In the genomic region with DNA sequence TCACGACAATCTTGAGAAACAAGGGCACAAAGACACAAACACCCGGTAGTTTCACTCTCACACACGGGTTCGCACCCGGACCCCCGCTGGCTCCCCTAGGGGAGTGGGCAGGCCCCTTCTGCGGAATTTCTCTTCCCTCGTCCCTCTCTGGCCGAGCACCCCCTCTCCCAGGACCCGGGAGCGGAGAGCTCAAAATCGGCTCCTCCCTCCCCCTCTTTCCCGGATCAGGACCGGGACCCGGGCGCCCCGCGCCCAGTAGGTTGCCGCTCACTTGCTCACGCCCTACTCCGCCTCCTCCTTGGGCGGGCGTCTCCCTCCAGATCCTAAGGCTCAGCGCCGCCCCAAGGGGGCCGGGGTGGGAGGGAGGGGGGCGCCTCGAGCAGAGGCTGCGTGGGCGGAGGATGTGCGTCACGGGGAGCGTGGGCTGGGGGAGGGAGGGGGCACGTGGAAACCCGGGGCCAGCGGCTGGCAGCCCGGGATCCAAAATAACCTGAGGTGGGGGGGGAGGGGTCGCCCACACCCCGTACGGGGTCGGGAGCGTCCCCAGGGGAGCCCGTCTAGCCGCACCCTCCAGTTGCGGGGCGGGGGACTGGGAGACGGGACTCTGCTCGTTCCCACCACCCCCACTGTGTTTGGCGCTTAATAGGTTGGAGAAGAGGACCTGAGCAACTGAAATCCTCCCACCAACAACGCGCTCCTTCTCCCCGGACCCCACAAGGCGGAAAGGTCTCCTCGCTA, we compare ENCODE assay signal across 8 cellular contexts. TPM values are rescaled to one million over a fixed set of nuclear protein-coding genes. Genes with fewer than 3 reads are reported as not detected.
A peak's percentile ranks its signal among the peaks of the same experiment; 100 is the strongest.
DNase-seq lines count a peak whose midpoint lies in the region; ATAC-seq and TF ChIP-seq lines count a peak whose summit lies in the region.

No MANE protein-coding gene starts in this region.

- no peaks in the 10 kb centered on the region for H3K9me3 Mint-ChIP-seq in activated T-helper 2 cell treated with anti-CD3 and anti-CD28 coated beads, Interferon-gamma antibody, Interleukin-2, Interleukin-4, amounts not matched to agents 10 μg/mL and 5 μg/mL and 100 μg/mL, durations not matched to agents 14 hours and 24 hours and 36 hours
- H3K9me3 Mint-ChIP-seq in stimulated activated naive CD8-positive, alpha-beta T cell treated with anti-CD3 and anti-CD28 coated beads, Interleukin-15, Interleukin-2, amounts not matched to agents 100 ng/mL and 50 ng/mL, for 24 hours, result no peaks in the 10 kb centered on the region

- H4K20me1 ChIP-seq in neural cell (ENCODE audit: insufficient read depth), result no peaks in the 10 kb centered on the region

- H3K27me3 Mint-ChIP-seq in activated T-helper 2 cell treated with anti-CD3 and anti-CD28 coated beads, Interferon-gamma antibody, Interleukin-2, Interleukin-4, amounts not matched to agents 10 μg/mL and 5 μg/mL and 100 μg/mL, durations not matched to agents 14 hours and 24 hours and 36 hours (ENCODE audit: low read depth), result no peaks in the 10 kb centered on the region
- H3K27me3 Mint-ChIP-seq in stimulated activated naive CD8-positive, alpha-beta T cell treated with anti-CD3 and anti-CD28 coated beads, Interleukin-15, Interleukin-2, amounts not matched to agents 100 ng/mL and 50 ng/mL, for 24 hours, result no peaks in the 10 kb centered on the region

- peak overlapping the region; percentile 93 for H3K27ac ChIP-seq in ACC112 (ENCODE audit: low read depth, low read length)
- peak overlapping the region; percentile 90 for H3K27ac ChIP-seq in Panc1 (ENCODE audit: low read length)
- H3K27ac ChIP-seq in neural cell (ENCODE audit: low read length), result peak overlapping the region; percentile 52

- H3K9me3 ChIP-seq in Panc1 (ENCODE audit: control insufficient read depth, insufficient read depth, low read depth, low read length) (no peaks in the 10 kb centered on the region), neural cell (ENCODE audit: low read length) (no peaks in the 10 kb centered on the region)

- in situ Hi-C loops in Panc1 (cut with HindIII; ENCODE audit: low pct_unique_long_range_greater_than_20kb, low sequenced_read_pairs), result no loop called here

- ATAC-seq in GM18907 (IDR thresholded peaks at IDR 0.05; ENCODE audit: unreplicated experiment) (peak; percentile 32), HG03280 (IDR thresholded peaks at IDR 0.05; ENCODE audit: unreplicated experiment) (peak; percentile 35), Panc1 (peak; percentile 74)

- H3K4me3 Mint-ChIP-seq in activated T-helper 2 cell treated with anti-CD3 and anti-CD28 coated beads, Interferon-gamma antibody, Interleukin-2, Interleukin-4, amounts not matched to agents 10 μg/mL and 5 μg/mL and 100 μg/mL, durations not matched to agents 14 hours and 24 hours and 36 hours (ENCODE audit: low read depth), result peak overlapping the region; percentile 94
- peak overlapping the region; percentile 88 for H3K4me3 Mint-ChIP-seq in stimulated activated naive CD8-positive, alpha-beta T cell treated with anti-CD3 and anti-CD28 coated beads, Interleukin-15, Interleukin-2, amounts not matched to agents 100 ng/mL and 50 ng/mL, for 24 hours

- H3K36me3 ChIP-seq in ACC112 (ENCODE audit: insufficient read depth, low read length), result no peaks in the 10 kb centered on the region
- peaks cover 5% of the 10 kb centered on the region; the same call in 1 of the 2 replicates for H3K36me3 ChIP-seq in Panc1 (ENCODE audit: control insufficient read depth, insufficient read depth, low read length)
- no peaks in the 10 kb centered on the region for H3K36me3 ChIP-seq in neural cell (ENCODE audit: insufficient read depth, low read length)

- TF ChIP-seq RAD21 in neural cell (conservative IDR thresholded peaks at IDR 0.05), result no peak

- BruUV-seq in Panc1 (replicated peaks; lab: Mats Ljungman, UMichigan), result no TSS peak

- H2AFZ ChIP-seq in ACC112 (ENCODE audit: low read length, unreplicated experiment) (peak overlapping the region; percentile 84), neural cell (ENCODE audit: low read depth, low read length) (no peak overlapping the region)

- CTCF ChIA-PET in Panc1 (lab: Charles Lee), result interaction anchor here (0.5 to 1.8 kb wide), 3 partner anchors 22 to 441 kb away, joined by 3 to 7 read pairs (median 3); partner anchors contain the start of genes ATP5F1B and STAT6

- intact Hi-C loops in Panc1 (cut with micrococcal nuclease; ENCODE audit: unreplicated experiment), result no loop called here
- intact Hi-C loops in activated T-helper 2 cell treated with anti-CD3 and anti-CD28 coated beads, Interferon-gamma antibody, Interleukin-2, Interleukin-4, amounts not matched to agents 10 μg/mL and 5 μg/mL and 100 μg/mL, durations not matched to agents 14 hours and 24 hours and 36 hours (cut with micrococcal nuclease), result loop anchor here (1.0 to 5.0 kb wide), 6 partner anchors 22 to 450 kb away; partner anchors contain the start of genes DDIT3, MBD6, NACA and SHMT2

- TF ChIP-seq CTCF in Panc1 (IDR thresholded peaks at IDR 0.05) (no peak), fibroblast of the aortic adventitia (IDR thresholded peaks at IDR 0.05; ENCODE audit: insufficient read depth, low read length) (no peak), neural cell (IDR thresholded peaks at IDR 0.05; ENCODE audit: poor library complexity, severe bottlenecking) (peak; percentile 26)

- DNase-seq in Panc1 (ENCODE audit: low read depth, low spot score) (no peak), fibroblast of the aortic adventitia (ENCODE audit: low read depth) (peak; percentile 92)
- DNase-seq in activated T-helper 2 cell treated with anti-CD3 and anti-CD28 coated beads, Interferon-gamma antibody, Interleukin-2, Interleukin-4, amounts not matched to agents 10 μg/mL and 5 μg/mL and 100 μg/mL, durations not matched to agents 14 hours and 24 hours and 36 hours (ENCODE audit: low spot score), result peak; percentile 73

- H3K27ac Mint-ChIP-seq in activated T-helper 2 cell treated with anti-CD3 and anti-CD28 coated beads, Interferon-gamma antibody, Interleukin-2, Interleukin-4, amounts not matched to agents 10 μg/mL and 5 μg/mL and 100 μg/mL, durations not matched to agents 14 hours and 24 hours and 36 hours, result peak overlapping the region; percentile 98
- H3K27ac Mint-ChIP-seq in stimulated activated naive CD8-positive, alpha-beta T cell treated with anti-CD3 and anti-CD28 coated beads, Interleukin-15, Interleukin-2, amounts not matched to agents 100 ng/mL and 50 ng/mL, for 24 hours, result peak overlapping the region; percentile 98

- TF ChIP-seq EP300 in neural cell (conservative IDR thresholded peaks at IDR 0.05; ENCODE audit: poor library complexity, severe bottlenecking), result no peak

- peaks cover 4% of the 10 kb centered on the region for H3F3A ChIP-seq in neural cell (ENCODE audit: insufficient read depth, low read length, poor library complexity, severe bottlenecking)

- peak overlapping the region; percentile 65 for H3K4me2 ChIP-seq in neural cell (ENCODE audit: low read length)

- peaks cover 26% of the 10 kb centered on the region for H3K4me1 ChIP-seq in ACC112 (ENCODE audit: control insufficient read depth, insufficient read depth, low read length, unreplicated experiment)
- H3K4me1 ChIP-seq in Panc1 (ENCODE audit: control insufficient read depth, insufficient read depth, low read length), result peaks cover 19% of the 10 kb centered on the region

- H3K27me3 ChIP-seq in ACC112 (ENCODE audit: insufficient read depth, low read length) (no peaks in the 10 kb centered on the region), Panc1 (ENCODE audit: control insufficient read depth, insufficient read depth, low read length) (no peaks in the 10 kb centered on the region), neural cell (ENCODE audit: insufficient read depth, low read depth, low read length) (peaks cover 12% of the 10 kb centered on the region)

- POLR2A ChIA-PET in Panc1 (lab: Charles Lee), result interaction anchor here (0.6 kb wide), 1 partner anchor 8 kb away, joined by 3 read pairs; no protein-coding TSS in a partner anchor

- peaks cover 28% of the 10 kb centered on the region for H3K79me2 ChIP-seq in ACC112 (ENCODE audit: control insufficient read depth, insufficient read depth, low read length, unreplicated experiment)
- peaks cover 17% of the 10 kb centered on the region for H3K79me2 ChIP-seq in neural cell (replicated peaks; ENCODE audit: insufficient read depth, low read length)

- peak overlapping the region; percentile 62 for H3K9ac ChIP-seq in neural cell (ENCODE audit: low read length)

- peaks cover 39% of the 10 kb centered on the region for H3K36me3 Mint-ChIP-seq in activated T-helper 2 cell treated with anti-CD3 and anti-CD28 coated beads, Interferon-gamma antibody, Interleukin-2, Interleukin-4, amounts not matched to agents 10 μg/mL and 5 μg/mL and 100 μg/mL, durations not matched to agents 14 hours and 24 hours and 36 hours (ENCODE audit: low read depth)
- peaks cover 21% of the 10 kb centered on the region for H3K36me3 Mint-ChIP-seq in stimulated activated naive CD8-positive, alpha-beta T cell treated with anti-CD3 and anti-CD28 coated beads, Interleukin-15, Interleukin-2, amounts not matched to agents 100 ng/mL and 50 ng/mL, for 24 hours (ENCODE audit: low read depth)

- H3K4me1 Mint-ChIP-seq in activated T-helper 2 cell treated with anti-CD3 and anti-CD28 coated beads, Interferon-gamma antibody, Interleukin-2, Interleukin-4, amounts not matched to agents 10 μg/mL and 5 μg/mL and 100 μg/mL, durations not matched to agents 14 hours and 24 hours and 36 hours (ENCODE audit: low read depth), result peaks cover 53% of the 10 kb centered on the region
- peaks cover 59% of the 10 kb centered on the region for H3K4me1 Mint-ChIP-seq in stimulated activated naive CD8-positive, alpha-beta T cell treated with anti-CD3 and anti-CD28 coated beads, Interleukin-15, Interleukin-2, amounts not matched to agents 100 ng/mL and 50 ng/mL, for 24 hours (ENCODE audit: low read depth)

- no peaks in the 10 kb centered on the region for H3K9me2 ChIP-seq in neural cell (ENCODE audit: insufficient read depth, low read length)

- H3K4me3 ChIP-seq in ACC112 (ENCODE audit: low read depth, low read length), result peak overlapping the region; percentile 91
- H3K4me3 ChIP-seq in Panc1 (ENCODE audit: low read depth in 2 of 2, low read length in 2 of 2), result peak overlapping the region; percentile 88 to 91
- peak overlapping the region; percentile 83 for H3K4me3 ChIP-seq in fibroblast of the aortic adventitia (ENCODE audit: low read depth, low read length)
- H3K4me3 ChIP-seq in neural cell (ENCODE audit: low read length), result peak overlapping the region; percentile 91

RNA-seq across cellular contexts. Expression of gene NAB2, which starts 1.8 kb away (rescaled TPM):
- total RNA-seq in Panc1 (2021; ENCODE audit: unreplicated experiment) (13.9 TPM), fibroblast of the aortic adventitia (ENCODE audit: low replicate concordance) (41.8 and 54.2 TPM in 2 replicates)
- 22.8 TPM for polyA plus RNA-seq in Panc1 (2012; ENCODE audit: insufficient read length)
- 72.8 and 74.7 TPM in 2 replicates for total RNA-seq in activated T-helper 2 cell treated with anti-CD3 and anti-CD28 coated beads, Interferon-gamma antibody, Interleukin-2, Interleukin-4, amounts not matched to agents 10 μg/mL and 5 μg/mL and 100 μg/mL, durations not matched to agents 14 hours and 24 hours and 36 hours
- 15.6 and 16.4 TPM in 2 replicates for polyA plus RNA-seq in neural cell
- polyA minus RNA-seq in neural cell, result 17.6 and 20.9 TPM in 2 replicates

RNA-seq across cellular contexts. Expression of gene NEMP1, which starts 8.5 kb away (rescaled TPM):
- total RNA-seq in Panc1 (2021; ENCODE audit: unreplicated experiment), result 46.9 TPM
- 11.6 TPM for polyA plus RNA-seq in Panc1 (2012; ENCODE audit: insufficient read length)
- total RNA-seq in activated T-helper 2 cell treated with anti-CD3 and anti-CD28 coated beads, Interferon-gamma antibody, Interleukin-2, Interleukin-4, amounts not matched to agents 10 μg/mL and 5 μg/mL and 100 μg/mL, durations not matched to agents 14 hours and 24 hours and 36 hours, result 79.8 and 86.7 TPM in 2 replicates
- 4.7 and 25.0 TPM in 2 replicates for total RNA-seq in fibroblast of the aortic adventitia (ENCODE audit: low replicate concordance)
- polyA plus RNA-seq in neural cell, result 5.9 and 6.8 TPM in 2 replicates
- polyA minus RNA-seq in neural cell, result 3.9 and 4.3 TPM in 2 replicates

RNA-seq across cellular contexts. Expression of gene STAT6, which starts 24.0 kb away (rescaled TPM):
- total RNA-seq in Panc1 (2021; ENCODE audit: unreplicated experiment), result 52.3 TPM
- 68.8 TPM for polyA plus RNA-seq in Panc1 (2012; ENCODE audit: insufficient read length)
- 333 and 341 TPM in 2 replicates for total RNA-seq in activated T-helper 2 cell treated with anti-CD3 and anti-CD28 coated beads, Interferon-gamma antibody, Interleukin-2, Interleukin-4, amounts not matched to agents 10 μg/mL and 5 μg/mL and 100 μg/mL, durations not matched to agents 14 hours and 24 hours and 36 hours
- 89.0 and 102 TPM in 2 replicates for total RNA-seq in fibroblast of the aortic adventitia (ENCODE audit: low replicate concordance)
- polyA plus RNA-seq in neural cell, result not detected in 2 replicates
- 0.58 TPM in 1 of 2 replicates, not detected in the other for polyA minus RNA-seq in neural cell

RNA-seq across cellular contexts. Expression of gene MYO1A, which starts 37.2 kb away (rescaled TPM):
- not detected for total RNA-seq in Panc1 (2021; ENCODE audit: unreplicated experiment)
- polyA plus RNA-seq in Panc1 (2012; ENCODE audit: insufficient read length), result not detected
- total RNA-seq in activated T-helper 2 cell treated with anti-CD3 and anti-CD28 coated beads, Interferon-gamma antibody, Interleukin-2, Interleukin-4, amounts not matched to agents 10 μg/mL and 5 μg/mL and 100 μg/mL, durations not matched to agents 14 hours and 24 hours and 36 hours, result 2.4 and 4.2 TPM in 2 replicates
- total RNA-seq in fibroblast of the aortic adventitia (ENCODE audit: low replicate concordance), result 0.09 and 3.4 TPM in 2 replicates
- polyA plus RNA-seq in neural cell, result not detected in 2 replicates
- not detected in 2 replicates for polyA minus RNA-seq in neural cell

RNA-seq across cellular contexts. Expression of gene LRP1, which starts 41.2 kb away (rescaled TPM):
- total RNA-seq in Panc1 (2021; ENCODE audit: unreplicated experiment) (9.0 TPM), fibroblast of the aortic adventitia (ENCODE audit: low replicate concordance) (381 and 541 TPM in 2 replicates)
- 28.2 TPM for polyA plus RNA-seq in Panc1 (2012; ENCODE audit: insufficient read length)
- 1.8 and 2.1 TPM in 2 replicates for total RNA-seq in activated T-helper 2 cell treated with anti-CD3 and anti-CD28 coated beads, Interferon-gamma antibody, Interleukin-2, Interleukin-4, amounts not matched to agents 10 μg/mL and 5 μg/mL and 100 μg/mL, durations not matched to agents 14 hours and 24 hours and 36 hours
- polyA plus RNA-seq in neural cell, result 18.2 and 27.7 TPM in 2 replicates
- polyA minus RNA-seq in neural cell, result 93.7 and 106 TPM in 2 replicates
